Comparison of ENCODE assay signal across 18 cellular contexts in the genomic region with DNA sequence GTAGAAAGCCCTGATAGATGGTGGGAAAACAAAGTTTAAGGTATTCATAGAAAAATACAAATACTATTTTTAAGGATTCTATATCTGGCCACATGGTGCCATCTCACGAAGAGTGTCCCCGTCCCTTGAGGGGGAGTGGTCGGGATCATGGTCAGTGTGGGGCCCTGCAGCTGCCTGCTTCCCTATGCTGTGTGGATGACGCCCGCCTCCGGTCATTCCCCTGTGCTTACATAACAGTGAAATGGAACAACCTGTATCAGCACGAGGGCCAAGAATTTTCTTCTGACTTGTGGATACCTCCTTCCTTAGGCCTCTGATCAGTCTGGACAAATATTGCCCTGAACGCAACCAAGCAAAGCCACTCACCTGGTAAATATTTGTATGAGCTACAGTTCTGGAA. TPM values are rescaled to one million over a fixed set of nuclear protein-coding genes. Genes with fewer than 3 reads are reported as not detected.
"Had no signal": no experiment of that assay in that cellular context is flagged by ENCODE, and none has a peak within 500 bp of the region (broad histone marks: within the 10 kb centered on the region; RNA-seq: fewer than 3 reads in every experiment).

No MANE protein-coding gene starts in this region.

RNA-seq across cellular contexts. Expression of a gene that starts 3.6 kb away (rescaled TPM):
- total RNA-seq: activated naive CD4-positive, alpha-beta T cell treated with anti-CD3 and anti-CD28 coated beads for 36 hours; activated naive CD4-positive, alpha-beta T cell treated with anti-CD3 and anti-CD28 coated beads, Interleukin-2, amount 50 U/mL, for 72 hours; activated naive CD8-positive, alpha-beta T cell treated with anti-CD3 and anti-CD28 coated beads for 36 hours; activated naive CD8-positive, alpha-beta T cell treated with anti-CD3 and anti-CD28 coated beads, Interleukin-2, amount 10 ng/mL, durations not matched to agents 7 days and 5 days; activated T-cell treated with anti-CD3 and anti-CD28 coated beads, Interleukin-2, amount 50 U/mL, for 4 hours; activated T-cell treated with anti-CD3 and anti-CD28 coated beads, Interleukin-2, amount 50 U/mL, for 72 hours; activated T-helper 1 cell treated with anti-CD3 and anti-CD28 coated beads, Interleukin-12 subunit alpha, Interleukin-12 subunit beta, Interleukin-2, Interleukin-4 antibody, amounts not matched to agents 30 ng/mL and 10 ng/mL and 1 ng/mL, durations not matched to agents 14 hours and 24 hours and 36 hours; activated T-helper 17 cell treated with anti-CD3 and anti-CD28 coated beads, Interleukin-2, amount 50 U/mL, for 72 hours; activated T-helper 2 cell treated with anti-CD3 and anti-CD28 coated beads, Interferon-gamma antibody, Interleukin-2, Interleukin-4, amounts not matched to agents 10 μg/mL and 5 μg/mL and 100 μg/mL, durations not matched to agents 14 hours and 24 hours and 36 hours; aorta; ascending aorta; astrocyte; body of pancreas; breast epithelium; cardiac muscle cell; cerebellum; chondrocyte had no signal
- polyA plus RNA-seq: adrenal gland, aorta, cardiac muscle cell had no signal

RNA-seq across cellular contexts. Expression of a gene that starts 52.0 kb away (rescaled TPM):
- total RNA-seq: ascending aorta had no signal
